ENCODE assay signal across 30 cellular contexts in genomic region chr4:173018446-173018845, GRCh38.
"Had no signal": no experiment of that assay in that cellular context is flagged by ENCODE, and none has a peak within 500 bp of the region (broad histone marks: within the 10 kb centered on the region; RNA-seq: fewer than 3 reads in every experiment).

No MANE protein-coding gene starts in this region.

- H3K27ac ChIP-seq: brain microvascular endothelial cell, coronary artery, WERI-Rb-1 had no signal

- H3K9me3 Mint-ChIP-seq: activated B cell treated with CpG ODN at 0.5 μM for 24 hours; activated CD8-positive, alpha-beta T cell treated with anti-CD3 and anti-CD28 coated beads for 36 hours; activated T-cell treated with anti-CD3 and anti-CD28 coated beads, Interleukin-2, amount 50 U/mL, for 4 hours; activated T-helper 17 cell treated with anti-CD3 and anti-CD28 coated beads, Interleukin-2, amount 50 U/mL, for 72 hours; T-helper 2 cell treated with Interferon-gamma antibody and Interleukin-4, amounts not matched to agents 5 μg/mL and 100 μg/mL, for 36 hours had no signal

- H3K27me3 ChIP-seq: brain microvascular endothelial cell, dorsolateral prefrontal cortex had no signal

- DNase-seq: activated B cell treated with CpG ODN at 0.5 μM for 24 hours; activated CD4-positive, alpha-beta T cell treated with anti-CD3 and anti-CD28 coated beads for 48 hours; activated CD4-positive, alpha-beta T cell treated with anti-CD3 and anti-CD28 coated beads, Interleukin-2, amount 50 U/mL, for 1 hour; activated CD4-positive, alpha-beta T cell treated with anti-CD3 and anti-CD28 coated beads, Interleukin-2, amount 50 U/mL, for 48 hours; activated CD8-positive, alpha-beta memory T cell treated with anti-CD3 and anti-CD28 coated beads for 24 hours; activated CD8-positive, alpha-beta T cell treated with anti-CD3 and anti-CD28 coated beads for 36 hours; activated effector memory CD4-positive, alpha-beta T cell treated with Interleukin-2 at 50 U/mL for 16 hours; activated gamma-delta T cell treated with Interleukin-2 at 50 U/mL for 16 hours; activated naive CD4-positive, alpha-beta T cell treated with anti-CD3 and anti-CD28 coated beads, Interleukin-2, amount 50 U/mL, for 16 hours; activated naive CD4-positive, alpha-beta T cell treated with Interleukin-2 at 50 U/mL for 16 hours; activated T-cell treated with anti-CD3 and anti-CD28 coated beads, Interleukin-2, amount 50 U/mL, for 4 hours; amniotic stem cell; anterior cingulate cortex; brain microvascular endothelial cell; cerebellar nuclear complex; effector memory CD4-positive, alpha-beta T cell; endodermal cell; foreskin fibroblast; head of caudate nucleus; T-helper 17 cell; T1000; WERI-Rb-1 had no signal

- H3K4me1 Mint-ChIP-seq: activated B cell treated with CpG ODN at 0.5 μM for 24 hours; activated T-helper 17 cell treated with anti-CD3 and anti-CD28 coated beads, Interleukin-2, amount 50 U/mL, for 72 hours had no signal

- ATAC-seq: activated CD4-positive, CD25-positive, alpha-beta regulatory T cell treated with anti-CD3 and anti-CD28 coated beads, Interleukin-2, amount 50 U/mL, for 24 hours; activated CD8-positive, alpha-beta T cell treated with anti-CD3 and anti-CD28 coated beads for 36 hours; activated T-cell treated with anti-CD3 and anti-CD28 coated beads, Interleukin-2, amount 50 U/mL, for 4 hours; activated T-helper 17 cell treated with anti-CD3 and anti-CD28 coated beads, Interleukin-2, amount 50 U/mL, for 72 hours; esophagus mucosa; T-helper 17 cell had no signal

- H3K4me3 ChIP-seq: coronary artery, dorsolateral prefrontal cortex had no signal

- H3K27ac Mint-ChIP-seq: activated B cell treated with CpG ODN at 0.5 μM for 24 hours; activated CD8-positive, alpha-beta T cell treated with anti-CD3 and anti-CD28 coated beads for 36 hours; activated naive CD8-positive, alpha-beta T cell; activated T-helper 17 cell treated with anti-CD3 and anti-CD28 coated beads, Interleukin-2, amount 50 U/mL, for 72 hours; dendritic cell treated with granulocyte-macrophage colony-stimulating factor and Interleukin-4, amounts not matched to agents 40 ng/mL and 50 ng/mL, for 4 days; endodermal cell; T-helper 17 cell; T-helper 2 cell treated with Interferon-gamma antibody and Interleukin-4, amounts not matched to agents 5 μg/mL and 100 μg/mL, for 36 hours had no signal

- H3K27me3 Mint-ChIP-seq: activated B cell treated with CpG ODN at 0.5 μM for 24 hours; activated CD8-positive, alpha-beta T cell treated with anti-CD3 and anti-CD28 coated beads for 36 hours; activated naive CD8-positive, alpha-beta T cell; dendritic cell treated with granulocyte-macrophage colony-stimulating factor and Interleukin-4, amounts not matched to agents 40 ng/mL and 50 ng/mL, for 4 days had no signal

- H3K36me3 ChIP-seq: brain microvascular endothelial cell, WERI-Rb-1 had no signal

- H3K36me3 Mint-ChIP-seq: activated naive CD8-positive, alpha-beta T cell had no signal

- H3K4me3 Mint-ChIP-seq: activated B cell treated with CpG ODN at 0.5 μM for 24 hours; activated CD8-positive, alpha-beta T cell treated with anti-CD3 and anti-CD28 coated beads for 36 hours; activated naive CD8-positive, alpha-beta T cell; activated T-cell treated with anti-CD3 and anti-CD28 coated beads, Interleukin-2, amount 50 U/mL, for 4 hours; activated T-helper 17 cell treated with anti-CD3 and anti-CD28 coated beads, Interleukin-2, amount 50 U/mL, for 72 hours; dendritic cell treated with granulocyte-macrophage colony-stimulating factor and Interleukin-4, amounts not matched to agents 40 ng/mL and 50 ng/mL, for 4 days; endodermal cell; T-helper 17 cell; T-helper 2 cell treated with Interferon-gamma antibody and Interleukin-4, amounts not matched to agents 5 μg/mL and 100 μg/mL, for 36 hours had no signal
